11 cellular contexts compared by ENCODE assay signal in genomic region chr3:28077566-28077965, GRCh38.
DNase-seq lines count a peak whose midpoint lies in the region; ATAC-seq, FAIRE-seq and TF ChIP-seq lines count a peak whose summit lies in the region.
"Had no signal": no experiment of that assay in that cellular context is flagged by ENCODE, and none has a peak within 500 bp of the region (broad histone marks: within the 10 kb centered on the region; RNA-seq: fewer than 3 reads in every experiment).

No MANE protein-coding gene starts in this region.

- no peaks in the 10 kb centered on the region for H3K9me3 ChIP-seq in endothelial cell of umbilical vein (replicated peaks; ENCODE audit: control insufficient read depth, insufficient read depth, low read length)

- FAIRE-seq in endothelial cell of umbilical vein (lab: Jason Lieb, UNC), result no peak
- FAIRE-seq: GM19239 had no signal

- DNase-seq in EL (peak; percentile 34), NB4 (ENCODE audit: low read depth) (peak; percentile 54), endothelial cell of umbilical vein (ENCODE audit: low read depth, low spot score) (peak; percentile 4), mesendoderm (peak; percentile 32), RPMI8226 (no peak)
- DNase-seq: NCI-H345 had no signal

- H3K23ac ChIP-seq in mesendoderm (ENCODE audit: low read length), result no peak overlapping the region

- H4K5ac ChIP-seq in mesendoderm (ENCODE audit: low read length), result no peak overlapping the region

- H2BK5ac ChIP-seq in mesendoderm (ENCODE audit: low read length), result no peak overlapping the region

- H3K79me2 ChIP-seq in endothelial cell of umbilical vein (ENCODE audit: control insufficient read depth, insufficient read depth, low read length), result no peaks in the 10 kb centered on the region
- no peaks in the 10 kb centered on the region for H3K79me2 ChIP-seq in mesendoderm (ENCODE audit: control insufficient read depth, insufficient read depth, low read length)
- H3K79me2 ChIP-seq: parathyroid adenoma had no signal

- POLR2A ChIA-PET in endothelial cell of umbilical vein (lab: Charles Lee), result no interaction called here

- H3K9ac ChIP-seq in endothelial cell of umbilical vein (replicated peaks; ENCODE audit: extremely low read depth, insufficient read depth, low read length), result no peak overlapping the region
- H3K9ac ChIP-seq in mesendoderm (ENCODE audit: low read length), result no peak overlapping the region
- H3K9ac ChIP-seq: parathyroid adenoma had no signal

- dilution Hi-C loops in endothelial cell of umbilical vein (cut with MboI; ENCODE audit: extremely low pct_ligation_motif_present, low sequenced_read_pairs), result no loop called here

- no peaks in the 10 kb centered on the region for H4K20me1 ChIP-seq in endothelial cell of umbilical vein (replicated peaks; ENCODE audit: control insufficient read depth, extremely low read depth, insufficient read depth, low read length)

- no TSS peak for BruUV-seq in endothelial cell of umbilical vein (replicated peaks; lab: Mats Ljungman, UMichigan)

- no peak overlapping the region for H3K18ac ChIP-seq in mesendoderm (ENCODE audit: low read length)

- no peak for TF ChIP-seq POLR2A in NB4 (IDR thresholded peaks at IDR 0.05; ENCODE audit: extremely low read depth, insufficient read length)
- TF ChIP-seq POLR2A in endothelial cell of umbilical vein (IDR thresholded peaks at IDR 0.05; ENCODE audit: low read depth, low read length), result no peak

- H3K4me1 ChIP-seq in endothelial cell of umbilical vein (ENCODE audit: control insufficient read depth, extremely low read depth, insufficient read depth, low read length), result no peaks in the 10 kb centered on the region
- no peaks in the 10 kb centered on the region for H3K4me1 ChIP-seq in mesendoderm (ENCODE audit: control insufficient read depth, low read depth, low read length)
- H3K4me1 ChIP-seq: parathyroid adenoma had no signal

- CTCF ChIA-PET in endothelial cell of umbilical vein (lab: Charles Lee), result interaction anchor here (0.8 kb wide), 1 partner anchor 1633 kb away, joined by 3 read pairs; no protein-coding TSS in a partner anchor

- WGBS in mesendoderm (ENCODE audit: extremely low coverage, insufficient coverage, low lambda C conversion rate), result no CpG with 5 or more reads among the region's 7 CpGs

- no peak overlapping the region for H4K8ac ChIP-seq in mesendoderm (ENCODE audit: low read depth, low read length)

- ATAC-seq in HG02588 (IDR thresholded peaks at IDR 0.05; ENCODE audit: unreplicated experiment) (no peak), HG03280 (IDR thresholded peaks at IDR 0.05; ENCODE audit: unreplicated experiment) (no peak), HG02678 (IDR thresholded peaks at IDR 0.05; ENCODE audit: unreplicated experiment) (no peak)

- no peak overlapping the region for H2BK120ac ChIP-seq in mesendoderm (ENCODE audit: low read depth, low read length)

- H3K79me1 ChIP-seq in mesendoderm (ENCODE audit: low read length), result no peaks in the 10 kb centered on the region

- H3K27ac ChIP-seq in endothelial cell of umbilical vein (ENCODE audit: insufficient read depth, low read depth, low read length) (no peak overlapping the region), mesendoderm (ENCODE audit: low read depth, low read length) (no peak overlapping the region)
- H3K27ac ChIP-seq: parathyroid adenoma had no signal

- H3K9me1 ChIP-seq in endothelial cell of umbilical vein (replicated peaks; ENCODE audit: control insufficient read depth, extremely low read depth, insufficient read depth, low read length), result no peaks in the 10 kb centered on the region

- intact Hi-C loops in endothelial cell of umbilical vein (cut with micrococcal nuclease), result no loop called here

- no peak overlapping the region for H2AK5ac ChIP-seq in mesendoderm (ENCODE audit: low read length)

- H3K4me3 ChIP-seq in NB4 (ENCODE audit: low read depth, low read length) (no peak overlapping the region), endothelial cell of umbilical vein (replicated peaks in 1 of 3; ENCODE audit: insufficient read depth in 1 of 3, low read depth in 1 of 3, low read length in 3 of 3) (no peak overlapping the region), mesendoderm (ENCODE audit: low read length) (no peak overlapping the region)

- H3K36me3 ChIP-seq in endothelial cell of umbilical vein (ENCODE audit: control insufficient read depth in 2 of 2, extremely low read depth in 1 of 2, insufficient read depth in 2 of 2, low read length in 2 of 2), result no peaks in the 10 kb centered on the region
- no peaks in the 10 kb centered on the region for H3K36me3 ChIP-seq in mesendoderm (ENCODE audit: control insufficient read depth, insufficient read depth, low read length)

- TF ChIP-seq CTCF in NB4 (IDR thresholded peaks at IDR 0.05; ENCODE audit: low read depth, low read length) (no peak), endothelial cell of umbilical vein (IDR thresholded peaks at IDR 0.05; ENCODE audit: extremely low read depth in 1 of 2, insufficient read depth in 1 of 2, low read depth in 1 of 2, low read length in 2 of 2) (no peak)

- H3K56ac ChIP-seq in mesendoderm (ENCODE audit: low read length), result no peak overlapping the region

- no peak overlapping the region for H2BK15ac ChIP-seq in mesendoderm (replicated peaks; ENCODE audit: low read depth)

- H3K4ac ChIP-seq in mesendoderm (ENCODE audit: low read depth, low read length), result no peak overlapping the region

- H3K27me3 ChIP-seq in endothelial cell of umbilical vein (ENCODE audit: control insufficient read depth in 2 of 2, insufficient read depth in 2 of 2, low read length in 2 of 2), result no peaks in the 10 kb centered on the region
- no peaks in the 10 kb centered on the region for H3K27me3 ChIP-seq in mesendoderm (ENCODE audit: insufficient read depth, low read length, poor library complexity)

- H2AFZ ChIP-seq in endothelial cell of umbilical vein (ENCODE audit: low read depth, low read length), result no peak overlapping the region
- H2AFZ ChIP-seq: parathyroid adenoma had no signal

- H3K4me2 ChIP-seq in endothelial cell of umbilical vein (ENCODE audit: insufficient read depth, low read length), result no peak overlapping the region
- no peak overlapping the region for H3K4me2 ChIP-seq in mesendoderm (ENCODE audit: low read length)

TF ChIP-seq in endothelial cell of umbilical vein, 7 proteins besides CTCF, POLR2A, EP300 and RAD21:
- TF ChIP-seq POLR2AphosphoS5 (IDR thresholded peaks at IDR 0.05; ENCODE audit: insufficient read depth, low read depth, low read length) (no peak), MAX (IDR thresholded peaks at IDR 0.05; ENCODE audit: insufficient read depth, insufficient read length) (no peak), MYC (IDR thresholded peaks at IDR 0.05; ENCODE audit: low read depth, low read length) (no peak), JUN (IDR thresholded peaks at IDR 0.05; ENCODE audit: borderline replicate concordance, insufficient read depth, insufficient read length, low read depth) (no peak), EZH2 (IDR thresholded peaks at IDR 0.05; ENCODE audit: borderline replicate concordance, low read depth, low read length, severe bottlenecking) (no peak), GATA2 (IDR thresholded peaks at IDR 0.05; ENCODE audit: insufficient read depth, insufficient read length, low read depth, low read length) (no peak), FOS (IDR thresholded peaks at IDR 0.05; ENCODE audit: borderline replicate concordance, insufficient read depth, low read length) (no peak)
TF ChIP-seq in endothelial cell of umbilical vein: peak in this region for 0.
